8 cellular contexts compared by ENCODE assay signal in the genomic region with DNA sequence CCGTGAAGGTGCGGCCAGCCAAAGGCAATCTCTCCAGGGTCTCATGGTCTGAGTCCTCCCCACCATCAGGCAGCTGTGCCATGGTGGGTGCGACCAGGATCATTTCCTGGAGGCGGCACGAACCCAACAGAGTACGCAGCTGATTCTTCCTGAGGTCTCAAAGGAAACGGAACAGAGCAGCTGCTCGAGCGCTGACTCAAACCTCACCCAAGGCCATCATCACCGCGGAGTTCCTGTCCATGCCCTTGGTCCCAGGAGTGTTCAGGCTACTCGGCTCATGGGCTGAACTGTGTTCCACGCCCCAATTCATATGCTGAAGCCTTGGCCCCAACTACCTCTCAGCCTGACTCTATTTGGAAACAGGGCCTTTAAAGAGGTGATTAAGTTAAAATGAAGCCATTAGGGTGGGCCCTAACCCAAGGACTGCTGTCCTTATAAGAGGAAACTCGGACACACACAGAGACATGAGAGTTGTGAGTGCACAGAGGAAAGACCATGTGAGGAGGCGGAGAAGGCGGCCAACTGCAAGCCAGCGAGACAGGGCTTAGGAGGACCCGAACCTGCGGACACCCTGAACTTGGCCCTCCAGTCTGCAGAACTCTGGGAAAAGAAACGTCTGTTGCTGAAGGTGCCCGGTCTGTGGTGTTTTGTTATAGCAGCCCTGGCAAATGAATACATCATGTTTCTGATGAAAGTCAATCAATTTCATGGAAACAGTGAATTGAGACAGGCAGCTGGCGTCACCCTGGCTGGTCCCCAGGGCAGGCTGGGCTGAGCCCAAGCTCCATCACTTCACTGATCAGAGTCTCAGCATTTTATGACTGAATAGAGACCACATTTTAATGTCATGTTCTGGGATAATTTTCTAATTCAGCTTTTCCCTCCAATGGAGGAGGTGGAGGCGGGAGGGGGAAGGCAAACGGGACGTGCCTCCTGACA. TPM values are rescaled to one million over a fixed set of nuclear protein-coding genes. Genes with fewer than 3 reads are reported as not detected.
DNase-seq lines count a peak whose midpoint lies in the region; ATAC-seq and TF ChIP-seq lines count a peak whose summit lies in the region.

No MANE protein-coding gene starts in this region.

- peaks cover 37% of the 10 kb centered on the region for H3K27me3 Mint-ChIP-seq in activated naive CD4-positive, alpha-beta T cell treated with anti-CD3 and anti-CD28 coated beads, Interleukin-2, amount 10 ng/mL, durations not matched to agents 7 days and 5 days

- peaks cover 26% of the 10 kb centered on the region for H3K4me1 Mint-ChIP-seq in activated naive CD4-positive, alpha-beta T cell treated with anti-CD3 and anti-CD28 coated beads, Interleukin-2, amount 10 ng/mL, durations not matched to agents 7 days and 5 days

- H3K4me1 ChIP-seq in adrenal gland (replicated peaks in 1 of 2), result peaks cover 61 to 74% of the 10 kb centered on the region in 2 donors
- H3K4me1 ChIP-seq in aorta (ENCODE audit: control insufficient read depth in 1 of 2, insufficient read depth in 2 of 2, low read length in 2 of 2), result peaks cover 2 to 7% of the 10 kb centered on the region in 2 donors

- DNase-seq in activated naive CD4-positive, alpha-beta T cell treated with anti-CD3 and anti-CD28 coated beads, Interleukin-2, amount 10 ng/mL, durations not matched to agents 7 days and 5 days, result no peak
- no peak for DNase-seq in activated naive CD4-positive, alpha-beta T cell treated with Interleukin-2 at 50 U/mL for 16 hours
- peak; percentile 80 to 95 (median 92) for DNase-seq in adrenal gland
- DNase-seq in lung microvascular endothelial cell (ENCODE audit: low read depth in 2 of 2), result peak; percentile 65 to 95
- peak; percentile 43 to 60 for DNase-seq in aorta
- no peak for DNase-seq in HuH-7 (ENCODE audit: low spot score)
- DNase-seq in activated CD4-positive, CD25-positive, alpha-beta regulatory T cell (lab: John Stamatoyannopoulos, UW), result no peak
- no peak for DNase-seq in stimulated activated CD4-positive, alpha-beta T cell treated with anti-CD3 and anti-CD28 coated beads, Interleukin-12 subunit alpha, Interleukin-12 subunit beta, amount 100 ng/mL, for 4 hours

- H3K9me3 ChIP-seq in adrenal gland (replicated peaks in 1 of 3) (no peaks in the 10 kb centered on the region), aorta (ENCODE audit: control insufficient read depth, low read length) (no peaks in the 10 kb centered on the region)

- H3K4me3 Mint-ChIP-seq in activated naive CD4-positive, alpha-beta T cell treated with anti-CD3 and anti-CD28 coated beads, Interleukin-2, amount 10 ng/mL, durations not matched to agents 7 days and 5 days, result no peak overlapping the region

- peak in 1 of 6 experiments; percentile 8 for TF ChIP-seq CTCF in adrenal gland (IDR thresholded peaks at IDR 0.05)

- H3K36me3 ChIP-seq in adrenal gland (replicated peaks in 1 of 2) (no peaks in the 10 kb centered on the region), aorta (ENCODE audit: control insufficient read depth in 1 of 2, insufficient read depth in 2 of 2, low read length in 1 of 2) (no peaks in the 10 kb centered on the region)

- no peak for ATAC-seq in aorta (ENCODE audit: low FRiP score)

- 39 to 66% (median 47%) methylated on average over 15 to 25 of the region's 25 CpGs for WGBS in adrenal gland, 4 donors
- WGBS in aorta, 2 donors, result 70 to 72% methylated on average over 25 of the region's 25 CpGs

- peak in 1 of 2 donors; percentile 81 for TF ChIP-seq POLR2A in adrenal gland (IDR thresholded peaks at IDR 0.05)

- no peaks in the 10 kb centered on the region for H3K9me3 Mint-ChIP-seq in activated naive CD4-positive, alpha-beta T cell treated with anti-CD3 and anti-CD28 coated beads, Interleukin-2, amount 10 ng/mL, durations not matched to agents 7 days and 5 days

- CTCF ChIA-PET in activated naive CD4-positive, alpha-beta T cell treated with anti-CD3 and anti-CD28 coated beads, Interleukin-2, amount 10 ng/mL, durations not matched to agents 7 days and 5 days (lab: Charles Lee), result interaction anchor here (1.1 to 2.1 kb wide), 2 partner anchors 15 to 16 kb away, joined by 5 to 8 read pairs; no protein-coding TSS in a partner anchor

- intact Hi-C loops in adrenal gland (cut with DNase I) (no loop called here), aorta (cut with DNase I) (no loop called here)

- peaks cover 2% of the 10 kb centered on the region for H3K36me3 Mint-ChIP-seq in activated naive CD4-positive, alpha-beta T cell treated with anti-CD3 and anti-CD28 coated beads, Interleukin-2, amount 10 ng/mL, durations not matched to agents 7 days and 5 days

- H3K27ac ChIP-seq in adrenal gland (peak overlapping the region; percentile 68 to 99 (median 92)), aorta (ENCODE audit: low read depth in 1 of 2, low read length in 2 of 2) (peak overlapping the region; percentile 18 to 54)

- no peaks in the 10 kb centered on the region for H3K27me3 ChIP-seq in adrenal gland
- H3K27me3 ChIP-seq in aorta (ENCODE audit: control insufficient read depth in 1 of 2, insufficient read depth in 2 of 2, low read length in 1 of 2), result no peaks in the 10 kb centered on the region

- H3K4me3 ChIP-seq in adrenal gland (no peak overlapping the region), aorta (ENCODE audit: low read length in 2 of 2) (no peak overlapping the region)

- H3K27ac Mint-ChIP-seq in activated naive CD4-positive, alpha-beta T cell treated with anti-CD3 and anti-CD28 coated beads, Interleukin-2, amount 10 ng/mL, durations not matched to agents 7 days and 5 days, result peak overlapping the region; percentile 55

RNA-seq across cellular contexts. Expression of a gene that starts 13.7 kb away (rescaled TPM):
- total RNA-seq in adrenal gland (100 to 1,000 TPM; 200 to 541 (median 356) TPM), lung microvascular endothelial cell (112 and 221 TPM in 2 replicates), aorta (100 to 1,000 TPM; 256 to 262 TPM)
- polyA plus RNA-seq in adrenal gland (100 to 1,000 TPM in 2 of 3 donors, 10 to 100 TPM in 1; 81.5 to 573 (median 167) TPM), aorta (100 to 1,000 TPM; 357 to 465 TPM)

RNA-seq across cellular contexts. Expression of a gene that starts 29.4 kb away (rescaled TPM):
- 100 to 1,000 TPM in 1 of 8 donors, 10 to 100 TPM in 7; 23.5 to 105 (median 36.3) TPM for total RNA-seq in adrenal gland
- polyA plus RNA-seq in adrenal gland, result 10 to 100 TPM; 53.7 to 66.9 (median 58.8) TPM
- 10.5 and 15.1 TPM in 2 replicates for total RNA-seq in lung microvascular endothelial cell
- 10 to 100 TPM; 36.5 to 55.4 TPM for total RNA-seq in aorta
- 10 to 100 TPM; 29.3 to 82.5 TPM for polyA plus RNA-seq in aorta

RNA-seq across cellular contexts. Expression of a gene that starts 29.6 kb away (rescaled TPM):
- 10 to 100 TPM; 24.6 to 91.5 (median 37.7) TPM for total RNA-seq in adrenal gland
- polyA plus RNA-seq in adrenal gland, result 10 to 100 TPM; 48.0 to 84.9 (median 54.5) TPM
- 20.0 and 22.8 TPM in 2 replicates for total RNA-seq in lung microvascular endothelial cell
- total RNA-seq in aorta, result 10 to 100 TPM; 26.8 to 27.9 TPM
- 10 to 100 TPM; 28.5 to 37.5 TPM for polyA plus RNA-seq in aorta

RNA-seq across cellular contexts. Expression of a gene that starts 40.1 kb away (rescaled TPM):
- total RNA-seq in adrenal gland (100 to 1,000 TPM; 115 to 242 (median 212) TPM), lung microvascular endothelial cell (142 and 143 TPM in 2 replicates), aorta (100 to 1,000 TPM; 133 to 134 TPM)
- polyA plus RNA-seq in adrenal gland (100 to 1,000 TPM; 103 to 269 (median 151) TPM), aorta (100 to 1,000 TPM in 1 of 2 donors, 10 to 100 TPM in 1; 64.4 to 152 TPM)

RNA-seq across cellular contexts. Expression of a gene that starts 40.9 kb away (rescaled TPM):
- 10 to 100 TPM; 24.2 to 50.0 (median 31.8) TPM for total RNA-seq in adrenal gland
- polyA plus RNA-seq in adrenal gland, result 10 to 100 TPM in 2 of 3 donors, 1 to 10 TPM in 1; 9.4 to 20.4 (median 11.8) TPM
- total RNA-seq in lung microvascular endothelial cell, result 21.1 and 31.9 TPM in 2 replicates
- 10 to 100 TPM; 24.5 to 38.2 TPM for total RNA-seq in aorta
- 10 to 100 TPM in 1 of 2 donors, 1 to 10 TPM in 1; 6.8 to 19.9 TPM for polyA plus RNA-seq in aorta

Comparison
In these comparisons a context has a peak if more than half of its experiments do, and no peak if none do; other contexts are left out.
1. DNase-seq: peak in adrenal gland (7 of 7), lung microvascular endothelial cell (2 of 2) and aorta (2 of 2); none in activated naive CD4-positive, alpha-beta T cell treated with anti-CD3 and anti-CD28 coated beads, Interleukin-2, amount 10 ng/mL, durations not matched to agents 7 days and 5 days (single experiment), activated naive CD4-positive, alpha-beta T cell treated with Interleukin-2 at 50 U/mL for 16 hours (single experiment), HuH-7 (single experiment), activated CD4-positive, CD25-positive, alpha-beta regulatory T cell (0 of 4) and stimulated activated CD4-positive, alpha-beta T cell treated with anti-CD3 and anti-CD28 coated beads, Interleukin-12 subunit alpha, Interleukin-12 subunit beta, amount 100 ng/mL, for 4 hours (single experiment).